In the genomic region with DNA sequence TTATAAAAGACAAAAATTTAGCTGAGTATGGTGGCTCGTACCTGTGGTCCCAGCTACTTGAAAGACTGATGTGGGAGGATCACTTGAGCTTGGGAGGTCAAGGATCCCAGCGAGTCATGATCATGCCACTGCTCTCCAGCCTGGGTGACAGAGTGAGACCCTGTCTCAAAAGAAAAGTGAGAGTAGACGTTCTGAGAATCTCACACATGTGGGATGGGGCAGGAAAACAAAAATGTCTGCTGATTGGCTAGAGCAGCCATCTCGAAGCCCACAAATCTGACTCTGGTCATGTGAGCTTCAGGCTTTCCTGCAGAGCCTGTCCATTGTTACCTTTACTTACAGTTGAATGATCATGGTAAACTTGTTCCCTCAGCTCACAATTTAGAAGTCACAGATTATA, we compare ENCODE assay signal across 20 cellular contexts. TPM values are rescaled to one million over a fixed set of nuclear protein-coding genes. Genes with fewer than 3 reads are reported as not detected.
DNase-seq lines count a peak whose midpoint lies in the region; ATAC-seq, FAIRE-seq and TF ChIP-seq lines count a peak whose summit lies in the region.
"Had no signal": no experiment of that assay in that cellular context is flagged by ENCODE, and none has a peak within 500 bp of the region (broad histone marks: within the 10 kb centered on the region; RNA-seq: fewer than 3 reads in every experiment).

No MANE protein-coding gene starts in this region.

- TF ChIP-seq CTCF in activated CD8-positive, alpha-beta T cell treated with anti-CD3 and anti-CD28 coated beads for 36 hours (IDR thresholded peaks at IDR 0.05) = no peak
- no peak for TF ChIP-seq CTCF in RWPE1 (conservative IDR thresholded peaks at IDR 0.05; ENCODE audit: low read depth)

- DNase-seq in activated CD4-positive, alpha-beta T cell treated with anti-CD3 and anti-CD28 coated beads for 36 hours = peak; percentile 16
- DNase-seq in activated CD4-positive, alpha-beta T cell treated with anti-CD3 and anti-CD28 coated beads for 4 hours = no peak
- DNase-seq in activated CD8-positive, alpha-beta T cell treated with anti-CD3 and anti-CD28 coated beads for 36 hours = peak; percentile 3
- DNase-seq in activated CD8-positive, alpha-beta T cell treated with anti-CD3 and anti-CD28 coated beads, Interleukin-2, amount 10 ng/mL, durations not matched to agents 7 days and 5 days = no peak
- DNase-seq in GM12892 (ENCODE audit: insufficient read length) = no peak
- DNase-seq in activated T-helper 2 cell treated with anti-CD3 and anti-CD28 coated beads, Interferon-gamma antibody, Interleukin-2, Interleukin-4, amounts not matched to agents 10 μg/mL and 5 μg/mL and 100 μg/mL, durations not matched to agents 14 hours and 24 hours and 36 hours (ENCODE audit: low spot score) = no peak
- DNase-seq in RWPE1 (ENCODE audit: low spot score) = no peak
- DNase-seq in NCI-H2196 (lab: John Stamatoyannopoulos, UW; ENCODE audit: unreplicated experiment) = no peak
- DNase-seq: 8988T; CD4-positive, alpha-beta memory T cell; DMS79 treated with DMSO at 0.1 percent for 48 hours; GF-D8; GM23248; HFFc6 had no signal

- no peak overlapping the region for H3K4me3 Mint-ChIP-seq in activated CD4-positive, alpha-beta T cell treated with anti-CD3 and anti-CD28 coated beads for 36 hours
- H3K4me3 Mint-ChIP-seq in activated CD8-positive, alpha-beta T cell treated with anti-CD3 and anti-CD28 coated beads for 36 hours = no peak overlapping the region
- no peak overlapping the region for H3K4me3 Mint-ChIP-seq in activated CD8-positive, alpha-beta T cell treated with anti-CD3 and anti-CD28 coated beads, Interleukin-2, amount 10 ng/mL, durations not matched to agents 7 days and 5 days
- H3K4me3 Mint-ChIP-seq in activated T-helper 2 cell treated with anti-CD3 and anti-CD28 coated beads, Interferon-gamma antibody, Interleukin-2, Interleukin-4, amounts not matched to agents 10 μg/mL and 5 μg/mL and 100 μg/mL, durations not matched to agents 14 hours and 24 hours and 36 hours (ENCODE audit: low read depth) = no peak overlapping the region
- H3K4me3 Mint-ChIP-seq: CD14-positive monocyte; CD4-positive, alpha-beta memory T cell; HFFc6; IgD-negative memory B cell had no signal

- no peak overlapping the region for H3K27ac Mint-ChIP-seq in activated CD4-positive, alpha-beta T cell treated with anti-CD3 and anti-CD28 coated beads for 36 hours
- H3K27ac Mint-ChIP-seq in activated CD8-positive, alpha-beta T cell treated with anti-CD3 and anti-CD28 coated beads for 36 hours = no peak overlapping the region
- no peak overlapping the region for H3K27ac Mint-ChIP-seq in activated CD8-positive, alpha-beta T cell treated with anti-CD3 and anti-CD28 coated beads, Interleukin-2, amount 10 ng/mL, durations not matched to agents 7 days and 5 days
- peak overlapping the region; percentile 26 for H3K27ac Mint-ChIP-seq in activated T-helper 2 cell treated with anti-CD3 and anti-CD28 coated beads, Interferon-gamma antibody, Interleukin-2, Interleukin-4, amounts not matched to agents 10 μg/mL and 5 μg/mL and 100 μg/mL, durations not matched to agents 14 hours and 24 hours and 36 hours
- H3K27ac Mint-ChIP-seq: CD14-positive monocyte; CD4-positive, alpha-beta memory T cell; HFFc6 had no signal

- H3K27me3 Mint-ChIP-seq in activated CD4-positive, alpha-beta T cell treated with anti-CD3 and anti-CD28 coated beads for 36 hours = peaks cover 3% of the 10 kb centered on the region
- peaks cover 8% of the 10 kb centered on the region for H3K27me3 Mint-ChIP-seq in activated CD8-positive, alpha-beta T cell treated with anti-CD3 and anti-CD28 coated beads for 36 hours
- H3K27me3 Mint-ChIP-seq in activated CD8-positive, alpha-beta T cell treated with anti-CD3 and anti-CD28 coated beads, Interleukin-2, amount 10 ng/mL, durations not matched to agents 7 days and 5 days (ENCODE audit: low read depth) = peaks cover 4% of the 10 kb centered on the region
- no peaks in the 10 kb centered on the region for H3K27me3 Mint-ChIP-seq in activated T-helper 2 cell treated with anti-CD3 and anti-CD28 coated beads, Interferon-gamma antibody, Interleukin-2, Interleukin-4, amounts not matched to agents 10 μg/mL and 5 μg/mL and 100 μg/mL, durations not matched to agents 14 hours and 24 hours and 36 hours (ENCODE audit: low read depth)

- no peak overlapping the region for H3K27ac ChIP-seq in RWPE1
- H3K27ac ChIP-seq: BLaER1, GM23248 had no signal

- CTCF ChIA-PET in activated CD4-positive, alpha-beta T cell treated with anti-CD3 and anti-CD28 coated beads for 36 hours (lab: Charles Lee) = interaction anchor here (0.6 to 0.7 kb wide), 2 partner anchors 13 to 1389 kb away, joined by 3 read pairs; no protein-coding TSS in a partner anchor
- CTCF ChIA-PET in activated CD8-positive, alpha-beta T cell treated with anti-CD3 and anti-CD28 coated beads for 36 hours (lab: Charles Lee) = interaction anchor here (1.0 to 1.5 kb wide), 3 partner anchors 14 to 22 kb away, joined by 3 to 5 read pairs (median 3); no protein-coding TSS in a partner anchor
- CTCF ChIA-PET in activated CD8-positive, alpha-beta T cell treated with anti-CD3 and anti-CD28 coated beads, Interleukin-2, amount 10 ng/mL, durations not matched to agents 7 days and 5 days (lab: Charles Lee) = no interaction called here
- CTCF ChIA-PET in RWPE1 (lab: Yijun Ruan, JAX) = interaction anchor here (0.6 kb wide), 1 partner anchor 14 kb away, joined by 3 read pairs; no protein-coding TSS in a partner anchor

- ATAC-seq in activated CD4-positive, alpha-beta T cell treated with anti-CD3 and anti-CD28 coated beads for 36 hours = peak; percentile 55
- ATAC-seq in activated CD8-positive, alpha-beta T cell treated with anti-CD3 and anti-CD28 coated beads for 36 hours = peak; percentile 34
- ATAC-seq in activated CD8-positive, alpha-beta T cell treated with anti-CD3 and anti-CD28 coated beads, Interleukin-2, amount 10 ng/mL, durations not matched to agents 7 days and 5 days = no peak
- ATAC-seq: HCT116 had no signal

- peak; percentile 68 for FAIRE-seq in GM12892 (lab: Jason Lieb, UNC)
- FAIRE-seq: H54, HTR-8/SVneo had no signal

- no peak for TF ChIP-seq POLR2A in GM12892 (IDR thresholded peaks at IDR 0.05; ENCODE audit: low read depth, low read length)

- no peaks in the 10 kb centered on the region for H3K36me3 Mint-ChIP-seq in activated CD4-positive, alpha-beta T cell treated with anti-CD3 and anti-CD28 coated beads for 36 hours (ENCODE audit: low read depth)
- no peaks in the 10 kb centered on the region for H3K36me3 Mint-ChIP-seq in activated CD8-positive, alpha-beta T cell treated with anti-CD3 and anti-CD28 coated beads for 36 hours (ENCODE audit: low read depth)
- no peaks in the 10 kb centered on the region for H3K36me3 Mint-ChIP-seq in activated CD8-positive, alpha-beta T cell treated with anti-CD3 and anti-CD28 coated beads, Interleukin-2, amount 10 ng/mL, durations not matched to agents 7 days and 5 days (ENCODE audit: low read depth)
- H3K36me3 Mint-ChIP-seq in activated T-helper 2 cell treated with anti-CD3 and anti-CD28 coated beads, Interferon-gamma antibody, Interleukin-2, Interleukin-4, amounts not matched to agents 10 μg/mL and 5 μg/mL and 100 μg/mL, durations not matched to agents 14 hours and 24 hours and 36 hours (ENCODE audit: low read depth) = no peaks in the 10 kb centered on the region
- H3K36me3 Mint-ChIP-seq: CD14-positive monocyte; CD4-positive, alpha-beta memory T cell; IgD-negative memory B cell had no signal

- intact Hi-C loops in activated CD4-positive, alpha-beta T cell treated with anti-CD3 and anti-CD28 coated beads for 36 hours (cut with DNase I, micrococcal nuclease) = no loop called here
- intact Hi-C loops in activated CD8-positive, alpha-beta T cell treated with anti-CD3 and anti-CD28 coated beads for 36 hours (cut with micrococcal nuclease) = no loop called here
- intact Hi-C loops in activated T-helper 2 cell treated with anti-CD3 and anti-CD28 coated beads, Interferon-gamma antibody, Interleukin-2, Interleukin-4, amounts not matched to agents 10 μg/mL and 5 μg/mL and 100 μg/mL, durations not matched to agents 14 hours and 24 hours and 36 hours (cut with micrococcal nuclease) = no loop called here

- H3K9me3 Mint-ChIP-seq in activated CD4-positive, alpha-beta T cell treated with anti-CD3 and anti-CD28 coated beads for 36 hours (ENCODE audit: low read depth) = no peaks in the 10 kb centered on the region
- H3K9me3 Mint-ChIP-seq in activated CD8-positive, alpha-beta T cell treated with anti-CD3 and anti-CD28 coated beads for 36 hours = no peaks in the 10 kb centered on the region
- H3K9me3 Mint-ChIP-seq in activated CD8-positive, alpha-beta T cell treated with anti-CD3 and anti-CD28 coated beads, Interleukin-2, amount 10 ng/mL, durations not matched to agents 7 days and 5 days (ENCODE audit: insufficient read depth) = no peaks in the 10 kb centered on the region
- H3K9me3 Mint-ChIP-seq in activated T-helper 2 cell treated with anti-CD3 and anti-CD28 coated beads, Interferon-gamma antibody, Interleukin-2, Interleukin-4, amounts not matched to agents 10 μg/mL and 5 μg/mL and 100 μg/mL, durations not matched to agents 14 hours and 24 hours and 36 hours = no peaks in the 10 kb centered on the region
- H3K9me3 Mint-ChIP-seq: CD4-positive, alpha-beta memory T cell; HFFc6 had no signal

- POLR2A ChIA-PET in activated CD4-positive, alpha-beta T cell treated with anti-CD3 and anti-CD28 coated beads for 36 hours (lab: Charles Lee) = interaction anchor here (0.5 to 0.7 kb wide), 3 partner anchors 194 to 769 kb away, joined by 3 to 11 read pairs (median 3); no protein-coding TSS in a partner anchor
- POLR2A ChIA-PET in activated CD8-positive, alpha-beta T cell treated with anti-CD3 and anti-CD28 coated beads for 36 hours (lab: Charles Lee) = interaction anchor here (0.6 to 2.2 kb wide), 2 partner anchors 9 to 74 kb away, joined by 3 to 6 read pairs; no protein-coding TSS in a partner anchor
- POLR2A ChIA-PET in activated CD8-positive, alpha-beta T cell treated with anti-CD3 and anti-CD28 coated beads, Interleukin-2, amount 10 ng/mL, durations not matched to agents 7 days and 5 days (lab: Charles Lee) = no interaction called here
- POLR2A ChIA-PET in RWPE1 (lab: Yijun Ruan, JAX; ENCODE audit: low non-redundant PET) = no interaction called here

- H3K4me1 Mint-ChIP-seq in activated CD4-positive, alpha-beta T cell treated with anti-CD3 and anti-CD28 coated beads for 36 hours = peaks cover 17% of the 10 kb centered on the region
- peaks cover 12% of the 10 kb centered on the region for H3K4me1 Mint-ChIP-seq in activated CD8-positive, alpha-beta T cell treated with anti-CD3 and anti-CD28 coated beads for 36 hours (ENCODE audit: low read depth)
- no peaks in the 10 kb centered on the region for H3K4me1 Mint-ChIP-seq in activated CD8-positive, alpha-beta T cell treated with anti-CD3 and anti-CD28 coated beads, Interleukin-2, amount 10 ng/mL, durations not matched to agents 7 days and 5 days (ENCODE audit: low read depth)
- H3K4me1 Mint-ChIP-seq in activated T-helper 2 cell treated with anti-CD3 and anti-CD28 coated beads, Interferon-gamma antibody, Interleukin-2, Interleukin-4, amounts not matched to agents 10 μg/mL and 5 μg/mL and 100 μg/mL, durations not matched to agents 14 hours and 24 hours and 36 hours (ENCODE audit: low read depth) = peaks cover 13% of the 10 kb centered on the region
- H3K4me1 Mint-ChIP-seq: IgD-negative memory B cell had no signal

RNA-seq across cellular contexts. Expression of a gene that starts 23.1 kb away (rescaled TPM):
- total RNA-seq in activated CD4-positive, alpha-beta T cell treated with anti-CD3 and anti-CD28 coated beads for 36 hours = 10 to 100 TPM; 16.3 to 19.2 TPM
- total RNA-seq in activated CD8-positive, alpha-beta T cell treated with anti-CD3 and anti-CD28 coated beads for 36 hours = 10 to 100 TPM; 16.9 to 17.0 TPM
- 1 to 10 TPM; 3.3 to 3.8 TPM for total RNA-seq in activated CD8-positive, alpha-beta T cell treated with anti-CD3 and anti-CD28 coated beads, Interleukin-2, amount 10 ng/mL, durations not matched to agents 7 days and 5 days
- polyA plus RNA-seq in GM12892 (2012; ENCODE audit: missing spikeins) = 23.1 TPM
- 42.5 and 44.2 TPM in 2 replicates for total RNA-seq in activated T-helper 2 cell treated with anti-CD3 and anti-CD28 coated beads, Interferon-gamma antibody, Interleukin-2, Interleukin-4, amounts not matched to agents 10 μg/mL and 5 μg/mL and 100 μg/mL, durations not matched to agents 14 hours and 24 hours and 36 hours

RNA-seq across cellular contexts. Expression of a gene that starts 54.8 kb away (rescaled TPM):
- 1 to 10 TPM; 3.3 to 5.0 TPM for total RNA-seq in activated CD4-positive, alpha-beta T cell treated with anti-CD3 and anti-CD28 coated beads for 36 hours
- total RNA-seq in activated CD8-positive, alpha-beta T cell treated with anti-CD3 and anti-CD28 coated beads for 36 hours = 1 to 10 TPM; 5.1 to 5.5 TPM
- total RNA-seq in activated CD8-positive, alpha-beta T cell treated with anti-CD3 and anti-CD28 coated beads, Interleukin-2, amount 10 ng/mL, durations not matched to agents 7 days and 5 days = 10 to 100 TPM; 11.1 to 12.8 TPM
- 5.3 TPM for polyA plus RNA-seq in GM12892 (2012; ENCODE audit: missing spikeins)
- total RNA-seq in activated T-helper 2 cell treated with anti-CD3 and anti-CD28 coated beads, Interferon-gamma antibody, Interleukin-2, Interleukin-4, amounts not matched to agents 10 μg/mL and 5 μg/mL and 100 μg/mL, durations not matched to agents 14 hours and 24 hours and 36 hours = 8.8 and 9.6 TPM in 2 replicates

Comparison
In these comparisons a context has a peak if more than half of its experiments do, and no peak if none do; other contexts are left out.
1. DNase-seq: peak in activated CD4-positive, alpha-beta T cell treated with anti-CD3 and anti-CD28 coated beads for 36 hours (single experiment) and activated CD8-positive, alpha-beta T cell treated with anti-CD3 and anti-CD28 coated beads for 36 hours (single experiment); none in activated CD4-positive, alpha-beta T cell treated with anti-CD3 and anti-CD28 coated beads for 4 hours (0 of 2), activated CD8-positive, alpha-beta T cell treated with anti-CD3 and anti-CD28 coated beads, Interleukin-2, amount 10 ng/mL, durations not matched to agents 7 days and 5 days (single experiment), GM12892 (single experiment), activated T-helper 2 cell treated with anti-CD3 and anti-CD28 coated beads, Interferon-gamma antibody, Interleukin-2, Interleukin-4, amounts not matched to agents 10 μg/mL and 5 μg/mL and 100 μg/mL, durations not matched to agents 14 hours and 24 hours and 36 hours (single experiment), RWPE1 (single experiment) and NCI-H2196 (single experiment).
2. POLR2A ChIA-PET loops: an anchor here in activated CD4-positive, alpha-beta T cell treated with anti-CD3 and anti-CD28 coated beads for 36 hours (0.5 to 0.7 kb wide) and activated CD8-positive, alpha-beta T cell treated with anti-CD3 and anti-CD28 coated beads for 36 hours (0.6 to 2.2 kb wide); none called in activated CD8-positive, alpha-beta T cell treated with anti-CD3 and anti-CD28 coated beads, Interleukin-2, amount 10 ng/mL, durations not matched to agents 7 days and 5 days and RWPE1.